In genomic region chr2:180656455-180656847, GRCh38 we compare ENCODE assay signal across 14 cellular contexts.
DNase-seq lines count a peak whose midpoint lies in the region; ATAC-seq and TF ChIP-seq lines count a peak whose summit lies in the region.
"Had no signal": no experiment of that assay in that cellular context is flagged by ENCODE, and none has a peak within 500 bp of the region (broad histone marks: within the 10 kb centered on the region; RNA-seq: fewer than 3 reads in every experiment).

No MANE protein-coding gene starts in this region.

- H3K27ac Mint-ChIP-seq in activated CD4-positive, alpha-beta T cell treated with anti-CD3 and anti-CD28 coated beads for 36 hours, result no peak overlapping the region
- no peak overlapping the region for H3K27ac Mint-ChIP-seq in activated CD4-positive, alpha-beta T cell treated with anti-CD3 and anti-CD28 coated beads, Interleukin-2, amount 10 ng/mL, durations not matched to agents 7 days and 5 days
- H3K27ac Mint-ChIP-seq in type B pancreatic cell, result no peak overlapping the region

- no peaks in the 10 kb centered on the region for H3K9me3 Mint-ChIP-seq in activated CD4-positive, alpha-beta T cell treated with anti-CD3 and anti-CD28 coated beads for 36 hours (ENCODE audit: low read depth)
- no peaks in the 10 kb centered on the region for H3K9me3 Mint-ChIP-seq in activated CD4-positive, alpha-beta T cell treated with anti-CD3 and anti-CD28 coated beads, Interleukin-2, amount 10 ng/mL, durations not matched to agents 7 days and 5 days
- H3K9me3 Mint-ChIP-seq in type B pancreatic cell, result peaks cover 4% of the 10 kb centered on the region

- intact Hi-C loops in activated CD4-positive, alpha-beta T cell treated with anti-CD3 and anti-CD28 coated beads for 36 hours (cut with DNase I, micrococcal nuclease), result no loop called here

- H3K27me3 ChIP-seq in foreskin keratinocyte, result no peaks in the 10 kb centered on the region
- H3K27me3 ChIP-seq: ovary had no signal

- peak overlapping the region; percentile 13 for H3K27ac ChIP-seq in foreskin keratinocyte
- H3K27ac ChIP-seq: ovary had no signal

- TF ChIP-seq CTCF in foreskin keratinocyte (conservative IDR thresholded peaks at IDR 0.05), result no peak
- peak; percentile 10 for TF ChIP-seq CTCF in type B pancreatic cell (conservative IDR thresholded peaks at IDR 0.05)

- H3K27me3 Mint-ChIP-seq in activated CD4-positive, alpha-beta T cell treated with anti-CD3 and anti-CD28 coated beads for 36 hours, result peaks cover 9% of the 10 kb centered on the region
- H3K27me3 Mint-ChIP-seq in activated CD4-positive, alpha-beta T cell treated with anti-CD3 and anti-CD28 coated beads, Interleukin-2, amount 10 ng/mL, durations not matched to agents 7 days and 5 days, result peaks cover 5% of the 10 kb centered on the region
- peaks cover 3% of the 10 kb centered on the region for H3K27me3 Mint-ChIP-seq in type B pancreatic cell

- H3K4me1 ChIP-seq in foreskin keratinocyte, result peaks cover 27% of the 10 kb centered on the region

- CTCF ChIA-PET in activated CD4-positive, alpha-beta T cell treated with anti-CD3 and anti-CD28 coated beads for 36 hours (lab: Charles Lee), result interaction anchor here (1.2 kb wide), 1 partner anchor 117 kb away, joined by 3 read pairs; no protein-coding TSS in a partner anchor
- CTCF ChIA-PET in activated CD4-positive, alpha-beta T cell treated with anti-CD3 and anti-CD28 coated beads, Interleukin-2, amount 10 ng/mL, durations not matched to agents 7 days and 5 days (lab: Charles Lee), result no interaction called here

- no peaks in the 10 kb centered on the region for H3K4me1 Mint-ChIP-seq in activated CD4-positive, alpha-beta T cell treated with anti-CD3 and anti-CD28 coated beads for 36 hours
- no peaks in the 10 kb centered on the region for H3K4me1 Mint-ChIP-seq in activated CD4-positive, alpha-beta T cell treated with anti-CD3 and anti-CD28 coated beads, Interleukin-2, amount 10 ng/mL, durations not matched to agents 7 days and 5 days
- H3K4me1 Mint-ChIP-seq in type B pancreatic cell (ENCODE audit: unreplicated experiment), result peaks cover 4% of the 10 kb centered on the region

- no peak for DNase-seq in activated CD4-positive, alpha-beta T cell treated with anti-CD3 and anti-CD28 coated beads for 36 hours
- DNase-seq in activated CD4-positive, alpha-beta T cell treated with anti-CD3 and anti-CD28 coated beads, Interleukin-2, amount 10 ng/mL, durations not matched to agents 7 days and 5 days, result no peak
- peak; percentile 55 to 80 for DNase-seq in SW 1271 (lab: John Stamatoyannopoulos, UW)
- peak; percentile 86 to 96 for DNase-seq in foreskin keratinocyte
- DNase-seq in type B pancreatic cell (ENCODE audit: extremely low spot score, unreplicated experiment), result no peak
- DNase-seq in NCI-H1694 treated with DMSO at 0.1 percent for 48 hours (lab: John Stamatoyannopoulos, UW), result no peak
- DNase-seq: activated CD4-positive, CD25-positive, alpha-beta regulatory T cell; GF-D8; KG1; left ventricle myocardium superior; ovary; SIG-M5 had no signal

- no peaks in the 10 kb centered on the region for H3K36me3 Mint-ChIP-seq in activated CD4-positive, alpha-beta T cell treated with anti-CD3 and anti-CD28 coated beads for 36 hours (ENCODE audit: low read depth)
- H3K36me3 Mint-ChIP-seq in activated CD4-positive, alpha-beta T cell treated with anti-CD3 and anti-CD28 coated beads, Interleukin-2, amount 10 ng/mL, durations not matched to agents 7 days and 5 days (ENCODE audit: low read depth), result no peaks in the 10 kb centered on the region
- H3K36me3 Mint-ChIP-seq in type B pancreatic cell, result no peaks in the 10 kb centered on the region

- POLR2A ChIA-PET in activated CD4-positive, alpha-beta T cell treated with anti-CD3 and anti-CD28 coated beads for 36 hours (lab: Charles Lee), result no interaction called here
- POLR2A ChIA-PET in activated CD4-positive, alpha-beta T cell treated with anti-CD3 and anti-CD28 coated beads, Interleukin-2, amount 10 ng/mL, durations not matched to agents 7 days and 5 days (lab: Charles Lee), result no interaction called here

- peak; percentile 51 for ATAC-seq in activated CD4-positive, alpha-beta T cell treated with anti-CD3 and anti-CD28 coated beads for 36 hours
- ATAC-seq in foreskin keratinocyte, result peak; percentile 97
- no peak for ATAC-seq in HG02642 (IDR thresholded peaks at IDR 0.05; ENCODE audit: poor library complexity, unreplicated experiment)
- no peak for ATAC-seq in GM21825 (IDR thresholded peaks at IDR 0.05; ENCODE audit: unreplicated experiment)
- ATAC-seq: left ventricle myocardium superior had no signal

- no peak overlapping the region for H3K4me3 Mint-ChIP-seq in activated CD4-positive, alpha-beta T cell treated with anti-CD3 and anti-CD28 coated beads for 36 hours
- no peak overlapping the region for H3K4me3 Mint-ChIP-seq in activated CD4-positive, alpha-beta T cell treated with anti-CD3 and anti-CD28 coated beads, Interleukin-2, amount 10 ng/mL, durations not matched to agents 7 days and 5 days
- no peak overlapping the region for H3K4me3 Mint-ChIP-seq in type B pancreatic cell

Comparison
In these comparisons a context has a peak if more than half of its experiments do, and no peak if none do; other contexts are left out.
1. ATAC-seq: peak in activated CD4-positive, alpha-beta T cell treated with anti-CD3 and anti-CD28 coated beads for 36 hours (single experiment) and foreskin keratinocyte (single experiment); none in HG02642 (single experiment) and GM21825 (single experiment).
2. DNase-seq: peak in SW 1271 (2 of 2) and foreskin keratinocyte (2 of 2); none in activated CD4-positive, alpha-beta T cell treated with anti-CD3 and anti-CD28 coated beads for 36 hours (single experiment), activated CD4-positive, alpha-beta T cell treated with anti-CD3 and anti-CD28 coated beads, Interleukin-2, amount 10 ng/mL, durations not matched to agents 7 days and 5 days (single experiment), type B pancreatic cell (single experiment) and NCI-H1694 treated with DMSO at 0.1 percent for 48 hours (single experiment).